1 cellular context compared by ENCODE assay signal in the genomic region with DNA sequence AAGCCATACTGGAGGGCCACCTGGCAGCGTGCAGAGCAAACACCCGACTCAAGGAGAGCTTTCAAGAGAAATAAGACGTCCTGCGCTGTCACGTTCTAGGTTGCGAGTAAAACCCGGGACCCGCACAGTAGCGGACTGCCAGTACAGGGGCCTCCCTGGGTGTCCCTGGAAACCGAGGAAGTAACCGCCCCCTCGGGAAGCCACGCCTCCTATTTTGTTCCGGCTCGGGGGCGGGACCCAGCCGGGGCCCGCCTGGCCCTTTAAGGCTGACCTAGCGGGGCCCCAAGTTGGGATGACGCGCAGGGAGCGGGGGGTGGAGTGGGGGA.
TF ChIP-seq lines count a peak whose summit lies in the region.

No MANE protein-coding gene starts in this region.

TF ChIP-seq in HepG2, 621 proteins besides CTCF, POLR2A, EP300 and RAD21 (continues in another document):
- TF ChIP-seq PHF21A (CRISPR knock-in tag; IDR thresholded peaks at IDR 0.05) (peak; percentile 31; the same call in 1 of the 2 replicates), DNMT3B (CRISPR knock-in tag; conservative IDR thresholded peaks at IDR 0.05) (0 out of 2 replicates have a peak, but pooled peaks have one; percentile 1), ZNF296 (CRISPR knock-in tag; conservative IDR thresholded peaks at IDR 0.05) (no peak), ZNF589 (CRISPR knock-in tag; conservative IDR thresholded peaks at IDR 0.05) (no peak), ETV5 (CRISPR knock-in tag; IDR thresholded peaks at IDR 0.05; ENCODE audit: borderline replicate concordance) (peak; percentile 4; the same call in 1 of the 2 replicates), FOXC1 (CRISPR knock-in tag; IDR thresholded peaks at IDR 0.05; ENCODE audit: borderline replicate concordance) (0 out of 2 replicates have a peak, but pooled peaks have one; percentile 27), SP5 (CRISPR knock-in tag; IDR thresholded peaks at IDR 0.05; ENCODE audit: borderline replicate concordance, low read depth) (peak; percentile 61), SCMH1 (CRISPR knock-in tag; IDR thresholded peaks at IDR 0.05; ENCODE audit: borderline replicate concordance) (no peak), ZNF510 (CRISPR knock-in tag; IDR thresholded peaks at IDR 0.05; ENCODE audit: low read depth) (no peak), BCL6 (CRISPR knock-in tag; IDR thresholded peaks at IDR 0.05) (peak; percentile 31), NFKBIZ (CRISPR knock-in tag; IDR thresholded peaks at IDR 0.05) (no peak), ATF1 (CRISPR knock-in tag; IDR thresholded peaks at IDR 0.05) (peak; percentile 55; the same call in 1 of the 2 replicates), HMG20A (CRISPR knock-in tag; IDR thresholded peaks at IDR 0.05; ENCODE audit: borderline replicate concordance) (no peak), ZNF772 (CRISPR knock-in tag; IDR thresholded peaks at IDR 0.05) (no peak), CREB1 (IDR thresholded peaks at IDR 0.05) (no peak), CREB1 (CRISPR knock-in tag; IDR thresholded peaks at IDR 0.05) (peak; percentile 77), MAZ (IDR thresholded peaks at IDR 0.05; ENCODE audit: borderline replicate concordance, low read depth, low read length) (peak; percentile 67; the same call in 1 of the 2 replicates), MAZ (CRISPR knock-in tag; IDR thresholded peaks at IDR 0.05; ENCODE audit: low read depth) (no peak), SP140L (CRISPR knock-in tag; IDR thresholded peaks at IDR 0.05; ENCODE audit: borderline replicate concordance) (no peak), PHF20 (CRISPR knock-in tag; IDR thresholded peaks at IDR 0.05) (peak; percentile 28; the same call in 1 of the 2 replicates), THAP11 (CRISPR knock-in tag; IDR thresholded peaks at IDR 0.05) (peak; percentile 39; the same call in 1 of the 2 replicates), ZNF234 (CRISPR knock-in tag; conservative IDR thresholded peaks at IDR 0.05) (0 out of 2 replicates have a peak, but pooled peaks have one; percentile 3), TARDBP (CRISPR knock-in tag; IDR thresholded peaks at IDR 0.05) (no peak), ZNF329 (CRISPR knock-in tag; IDR thresholded peaks at IDR 0.05; ENCODE audit: low read depth) (no peak), MXI1 (IDR thresholded peaks at IDR 0.05; ENCODE audit: borderline replicate concordance, low read depth, low read length) (peak; percentile 26; the same call in 1 of the 3 replicates), KDM5B (CRISPR knock-in tag; IDR thresholded peaks at IDR 0.05; ENCODE audit: borderline replicate concordance) (no peak), SATB2 (CRISPR knock-in tag; IDR thresholded peaks at IDR 0.05) (no peak), SOX13 (IDR thresholded peaks at IDR 0.05) (no peak), SOX13 (CRISPR knock-in tag; conservative IDR thresholded peaks at IDR 0.05 in 1 of 2, IDR thresholded peaks at IDR 0.05 in 1 of 2) (no peak; a peak in 1 of 4 replicates), MED1 (CRISPR knock-in tag; IDR thresholded peaks at IDR 0.05) (peak; percentile 2; the same call in 1 of the 2 replicates), ZNF746 (CRISPR knock-in tag; IDR thresholded peaks at IDR 0.05) (0 out of 2 replicates have a peak, but pooled peaks have one; percentile 32), ZMAT3 (CRISPR knock-in tag; conservative IDR thresholded peaks at IDR 0.05) (0 out of 2 replicates have a peak, but pooled peaks have one; percentile 3), ATF7 (IDR thresholded peaks at IDR 0.05) (no peak), ATF7 (CRISPR knock-in tag; IDR thresholded peaks at IDR 0.05) (no peak), EED (CRISPR knock-in tag; IDR thresholded peaks at IDR 0.05) (no peak), RCOR2 (CRISPR knock-in tag; IDR thresholded peaks at IDR 0.05) (no peak), SAP130 (CRISPR knock-in tag; IDR thresholded peaks at IDR 0.05; ENCODE audit: low read depth) (peak; percentile 47), SP2 (CRISPR knock-in tag; IDR thresholded peaks at IDR 0.05) (no peak), CEBPG (CRISPR knock-in tag; IDR thresholded peaks at IDR 0.05) (no peak), PITX1 (CRISPR knock-in tag; IDR thresholded peaks at IDR 0.05) (no peak), ZNF792 (CRISPR knock-in tag; IDR thresholded peaks at IDR 0.05) (no peak), ZNF761 (CRISPR knock-in tag; conservative IDR thresholded peaks at IDR 0.05) (peak; percentile 7; the same call in 1 of the 2 replicates), RBM22 (optimal IDR thresholded peaks at IDR 0.05; ENCODE audit: low read length) (no peak), KAT8 (CRISPR knock-in tag; IDR thresholded peaks at IDR 0.05) (0 out of 2 replicates have a peak, but pooled peaks have one; percentile 5), GABPA (IDR thresholded peaks at IDR 0.05; ENCODE audit: low read depth, low read length) (no peak), GABPA (CRISPR knock-in tag; IDR thresholded peaks at IDR 0.05; ENCODE audit: low read depth) (peak; percentile 43; the same call in 1 of the 2 replicates)
- TF ChIP-seq, protein P1, sequence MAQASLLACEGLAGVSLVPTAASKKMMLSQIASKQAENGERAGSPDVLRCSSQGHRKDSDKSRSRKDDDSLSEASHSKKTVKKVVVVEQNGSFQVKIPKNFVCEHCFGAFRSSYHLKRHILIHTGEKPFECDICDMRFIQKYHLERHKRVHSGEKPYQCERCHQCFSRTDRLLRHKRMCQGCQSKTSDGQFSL (CRISPR knock-in tag; IDR thresholded peaks at IDR 0.05), result peak; percentile 78; the same call in 1 of the 2 replicates
- TF ChIP-seq, protein P2, sequence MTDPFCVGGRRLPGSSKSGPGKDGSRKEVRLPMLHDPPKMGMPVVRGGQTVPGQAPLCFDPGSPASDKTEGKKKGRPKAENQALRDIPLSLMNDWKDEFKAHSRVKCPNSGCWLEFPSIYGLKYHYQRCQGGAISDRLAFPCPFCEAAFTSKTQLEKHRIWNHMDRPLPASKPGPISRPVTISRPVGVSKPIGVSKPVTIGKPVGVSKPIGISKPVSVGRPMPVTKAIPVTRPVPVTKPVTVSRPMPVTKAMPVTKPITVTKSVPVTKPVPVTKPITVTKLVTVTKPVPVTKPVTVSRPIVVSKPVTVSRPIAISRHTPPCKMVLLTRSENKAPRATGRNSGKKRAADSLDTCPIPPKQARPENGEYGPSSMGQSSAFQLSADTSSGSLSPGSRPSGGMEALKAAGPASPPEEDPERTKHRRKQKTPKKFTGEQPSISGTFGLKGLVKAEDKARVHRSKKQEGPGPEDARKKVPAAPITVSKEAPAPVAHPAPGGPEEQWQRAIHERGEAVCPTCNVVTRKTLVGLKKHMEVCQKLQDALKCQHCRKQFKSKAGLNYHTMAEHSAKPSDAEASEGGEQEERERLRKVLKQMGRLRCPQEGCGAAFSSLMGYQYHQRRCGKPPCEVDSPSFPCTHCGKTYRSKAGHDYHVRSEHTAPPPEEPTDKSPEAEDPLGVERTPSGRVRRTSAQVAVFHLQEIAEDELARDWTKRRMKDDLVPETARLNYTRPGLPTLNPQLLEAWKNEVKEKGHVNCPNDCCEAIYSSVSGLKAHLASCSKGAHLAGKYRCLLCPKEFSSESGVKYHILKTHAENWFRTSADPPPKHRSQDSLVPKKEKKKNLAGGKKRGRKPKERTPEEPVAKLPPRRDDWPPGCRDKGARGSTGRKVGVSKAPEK (CRISPR knock-in tag; IDR thresholded peaks at IDR 0.05; ENCODE audit: borderline replicate concordance), result 0 out of 2 replicates have a peak, but pooled peaks have one; percentile 11
- TF ChIP-seq, protein P3, sequence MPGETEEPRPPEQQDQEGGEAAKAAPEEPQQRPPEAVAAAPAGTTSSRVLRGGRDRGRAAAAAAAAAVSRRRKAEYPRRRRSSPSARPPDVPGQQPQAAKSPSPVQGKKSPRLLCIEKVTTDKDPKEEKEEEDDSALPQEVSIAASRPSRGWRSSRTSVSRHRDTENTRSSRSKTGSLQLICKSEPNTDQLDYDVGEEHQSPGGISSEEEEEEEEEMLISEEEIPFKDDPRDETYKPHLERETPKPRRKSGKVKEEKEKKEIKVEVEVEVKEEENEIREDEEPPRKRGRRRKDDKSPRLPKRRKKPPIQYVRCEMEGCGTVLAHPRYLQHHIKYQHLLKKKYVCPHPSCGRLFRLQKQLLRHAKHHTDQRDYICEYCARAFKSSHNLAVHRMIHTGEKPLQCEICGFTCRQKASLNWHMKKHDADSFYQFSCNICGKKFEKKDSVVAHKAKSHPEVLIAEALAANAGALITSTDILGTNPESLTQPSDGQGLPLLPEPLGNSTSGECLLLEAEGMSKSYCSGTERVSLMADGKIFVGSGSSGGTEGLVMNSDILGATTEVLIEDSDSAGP (CRISPR knock-in tag; IDR thresholded peaks at IDR 0.05; ENCODE audit: borderline replicate concordance), result peak; percentile 98
- TF ChIP-seq, protein P4, sequence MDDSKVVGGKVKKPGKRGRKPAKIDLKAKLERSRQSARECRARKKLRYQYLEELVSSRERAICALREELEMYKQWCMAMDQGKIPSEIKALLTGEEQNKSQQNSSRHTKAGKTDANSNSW (CRISPR knock-in tag; IDR thresholded peaks at IDR 0.05; ENCODE audit: borderline replicate concordance), result no peak
- TF ChIP-seq, protein P5, sequence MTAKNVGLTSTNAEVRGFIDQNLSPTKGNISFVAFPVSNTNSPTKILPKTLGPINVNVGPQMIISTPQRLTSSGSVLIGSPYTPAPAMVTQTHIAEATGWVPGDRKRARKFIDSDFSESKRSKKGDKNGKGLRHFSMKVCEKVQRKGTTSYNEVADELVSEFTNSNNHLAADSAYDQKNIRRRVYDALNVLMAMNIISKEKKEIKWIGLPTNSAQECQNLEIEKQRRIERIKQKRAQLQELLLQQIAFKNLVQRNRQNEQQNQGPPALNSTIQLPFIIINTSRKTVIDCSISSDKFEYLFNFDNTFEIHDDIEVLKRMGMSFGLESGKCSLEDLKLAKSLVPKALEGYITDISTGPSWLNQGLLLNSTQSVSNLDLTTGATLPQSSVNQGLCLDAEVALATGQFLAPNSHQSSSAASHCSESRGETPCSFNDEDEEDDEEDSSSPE (CRISPR knock-in tag; IDR thresholded peaks at IDR 0.05), result 0 out of 2 replicates have a peak, but pooled peaks have one; percentile 9
- TF ChIP-seq, protein P6, sequence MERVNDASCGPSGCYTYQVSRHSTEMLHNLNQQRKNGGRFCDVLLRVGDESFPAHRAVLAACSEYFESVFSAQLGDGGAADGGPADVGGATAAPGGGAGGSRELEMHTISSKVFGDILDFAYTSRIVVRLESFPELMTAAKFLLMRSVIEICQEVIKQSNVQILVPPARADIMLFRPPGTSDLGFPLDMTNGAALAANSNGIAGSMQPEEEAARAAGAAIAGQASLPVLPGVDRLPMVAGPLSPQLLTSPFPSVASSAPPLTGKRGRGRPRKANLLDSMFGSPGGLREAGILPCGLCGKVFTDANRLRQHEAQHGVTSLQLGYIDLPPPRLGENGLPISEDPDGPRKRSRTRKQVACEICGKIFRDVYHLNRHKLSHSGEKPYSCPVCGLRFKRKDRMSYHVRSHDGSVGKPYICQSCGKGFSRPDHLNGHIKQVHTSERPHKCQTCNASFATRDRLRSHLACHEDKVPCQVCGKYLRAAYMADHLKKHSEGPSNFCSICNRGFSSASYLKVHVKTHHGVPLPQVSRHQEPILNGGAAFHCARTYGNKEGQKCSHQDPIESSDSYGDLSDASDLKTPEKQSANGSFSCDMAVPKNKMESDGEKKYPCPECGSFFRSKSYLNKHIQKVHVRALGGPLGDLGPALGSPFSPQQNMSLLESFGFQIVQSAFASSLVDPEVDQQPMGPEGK (CRISPR knock-in tag; IDR thresholded peaks at IDR 0.05), result peak; percentile 27; the same call in 1 of the 2 replicates
- TF ChIP-seq, protein P7, sequence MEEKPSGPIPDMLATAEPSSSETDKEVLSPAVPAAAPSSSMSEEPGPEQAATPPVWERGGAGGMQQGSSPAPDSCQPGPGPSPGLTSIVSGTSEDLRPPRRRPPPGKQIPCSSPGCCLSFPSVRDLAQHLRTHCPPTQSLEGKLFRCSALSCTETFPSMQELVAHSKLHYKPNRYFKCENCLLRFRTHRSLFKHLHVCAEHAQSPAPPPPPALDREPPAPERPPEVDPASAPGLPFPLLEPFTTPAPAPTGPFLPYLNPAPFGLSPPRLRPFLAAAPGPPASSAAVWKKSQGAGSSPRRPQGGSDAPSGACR (CRISPR knock-in tag; IDR thresholded peaks at IDR 0.05), result no peak
- TF ChIP-seq, protein P8, sequence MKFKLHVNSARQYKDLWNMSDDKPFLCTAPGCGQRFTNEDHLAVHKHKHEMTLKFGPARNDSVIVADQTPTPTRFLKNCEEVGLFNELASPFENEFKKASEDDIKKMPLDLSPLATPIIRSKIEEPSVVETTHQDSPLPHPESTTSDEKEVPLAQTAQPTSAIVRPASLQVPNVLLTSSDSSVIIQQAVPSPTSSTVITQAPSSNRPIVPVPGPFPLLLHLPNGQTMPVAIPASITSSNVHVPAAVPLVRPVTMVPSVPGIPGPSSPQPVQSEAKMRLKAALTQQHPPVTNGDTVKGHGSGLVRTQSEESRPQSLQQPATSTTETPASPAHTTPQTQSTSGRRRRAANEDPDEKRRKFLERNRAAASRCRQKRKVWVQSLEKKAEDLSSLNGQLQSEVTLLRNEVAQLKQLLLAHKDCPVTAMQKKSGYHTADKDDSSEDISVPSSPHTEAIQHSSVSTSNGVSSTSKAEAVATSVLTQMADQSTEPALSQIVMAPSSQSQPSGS (CRISPR knock-in tag; IDR thresholded peaks at IDR 0.05), result 0 out of 2 replicates have a peak, but pooled peaks have one; percentile 2
- TF ChIP-seq, protein P9, sequence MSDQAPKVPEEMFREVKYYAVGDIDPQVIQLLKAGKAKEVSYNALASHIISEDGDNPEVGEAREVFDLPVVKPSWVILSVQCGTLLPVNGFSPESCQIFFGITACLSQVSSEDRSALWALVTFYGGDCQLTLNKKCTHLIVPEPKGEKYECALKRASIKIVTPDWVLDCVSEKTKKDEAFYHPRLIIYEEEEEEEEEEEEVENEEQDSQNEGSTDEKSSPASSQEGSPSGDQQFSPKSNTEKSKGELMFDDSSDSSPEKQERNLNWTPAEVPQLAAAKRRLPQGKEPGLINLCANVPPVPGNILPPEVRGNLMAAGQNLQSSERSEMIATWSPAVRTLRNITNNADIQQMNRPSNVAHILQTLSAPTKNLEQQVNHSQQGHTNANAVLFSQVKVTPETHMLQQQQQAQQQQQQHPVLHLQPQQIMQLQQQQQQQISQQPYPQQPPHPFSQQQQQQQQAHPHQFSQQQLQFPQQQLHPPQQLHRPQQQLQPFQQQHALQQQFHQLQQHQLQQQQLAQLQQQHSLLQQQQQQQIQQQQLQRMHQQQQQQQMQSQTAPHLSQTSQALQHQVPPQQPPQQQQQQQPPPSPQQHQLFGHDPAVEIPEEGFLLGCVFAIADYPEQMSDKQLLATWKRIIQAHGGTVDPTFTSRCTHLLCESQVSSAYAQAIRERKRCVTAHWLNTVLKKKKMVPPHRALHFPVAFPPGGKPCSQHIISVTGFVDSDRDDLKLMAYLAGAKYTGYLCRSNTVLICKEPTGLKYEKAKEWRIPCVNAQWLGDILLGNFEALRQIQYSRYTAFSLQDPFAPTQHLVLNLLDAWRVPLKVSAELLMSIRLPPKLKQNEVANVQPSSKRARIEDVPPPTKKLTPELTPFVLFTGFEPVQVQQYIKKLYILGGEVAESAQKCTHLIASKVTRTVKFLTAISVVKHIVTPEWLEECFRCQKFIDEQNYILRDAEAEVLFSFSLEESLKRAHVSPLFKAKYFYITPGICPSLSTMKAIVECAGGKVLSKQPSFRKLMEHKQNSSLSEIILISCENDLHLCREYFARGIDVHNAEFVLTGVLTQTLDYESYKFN (CRISPR knock-in tag; conservative IDR thresholded peaks at IDR 0.05), result 0 out of 2 replicates have a peak, but pooled peaks have one; percentile 20
